9 cellular contexts compared by ENCODE assay signal in genomic region chr4:169659736-169660670, GRCh38. TPM values are rescaled to one million over a fixed set of nuclear protein-coding genes. Genes with fewer than 3 reads are reported as not detected.
DNase-seq lines count a peak whose midpoint lies in the region; ATAC-seq and TF ChIP-seq lines count a peak whose summit lies in the region.
"Had no signal": no experiment of that assay in that cellular context is flagged by ENCODE, and none has a peak within 500 bp of the region (broad histone marks: within the 10 kb centered on the region; RNA-seq: fewer than 3 reads in every experiment).

No MANE protein-coding gene starts in this region.

- H3K4me1 ChIP-seq in right lobe of liver, result peaks cover 0 to 25% (median 7%) of the 10 kb centered on the region in 4 donors

- peak; percentile 91 for DNase-seq in AG20443 (ENCODE audit: low spot score)
- peak; percentile 52 to 81 for DNase-seq in NCI-H524 (lab: John Stamatoyannopoulos, UW)
- DNase-seq in activated CD4-positive, alpha-beta T cell treated with anti-CD3 and anti-CD28 coated beads, Interleukin-2, amount 50 U/mL, for 48 hours, result peak; percentile 49 to 64
- DNase-seq in ecto neural progenitor cell (ENCODE audit: low spot score), result peak; percentile 60
- DNase-seq in right lobe of liver, result peak in 2 of 3 donors; percentile 41 to 55
- peak; percentile 33 to 81 for DNase-seq in stimulated activated CD4-positive, alpha-beta T cell treated with anti-CD3 and anti-CD28 coated beads, Interleukin-4, amount 100 ng/mL, for 4 hours

- peak overlapping the region; percentile 6 to 41 (median 28) for H3K4me3 ChIP-seq in right lobe of liver

- TF ChIP-seq POLR2A in GM19099 (IDR thresholded peaks at IDR 0.05; ENCODE audit: extremely low read depth, insufficient read length, low read depth), result peak; percentile 38
- TF ChIP-seq POLR2A in right lobe of liver (IDR thresholded peaks at IDR 0.05), result peak; percentile 21

- peak overlapping the region; percentile 53 to 84 (median 55) for H3K27ac ChIP-seq in right lobe of liver
- H3K27ac ChIP-seq: KMS-11 had no signal

- no peak for TF ChIP-seq CTCF in right lobe of liver (IDR thresholded peaks at IDR 0.05)

- ATAC-seq in HG03378 (IDR thresholded peaks at IDR 0.05; ENCODE audit: unreplicated experiment) (peak; percentile 97), right lobe of liver (peak; percentile 97 to 98 (median 98))

- WGBS in right lobe of liver (ENCODE audit: insufficient coverage, low coverage, low lambda C conversion rate, missing lambda C conversion rate), result 12% methylated on average over 14 of the region's 14 CpGs

- intact Hi-C loops in right lobe of liver (cut with DNase I), result no loop called here

- no peaks in the 10 kb centered on the region for H3K9me3 ChIP-seq in right lobe of liver

- H3K27me3 ChIP-seq in right lobe of liver, result no peaks in the 10 kb centered on the region

- H3K36me3 ChIP-seq in right lobe of liver, result no peaks in the 10 kb centered on the region

RNA-seq across cellular contexts. Expression of gene CLCN3, which starts 39.6 kb away (rescaled TPM):
- total RNA-seq in right lobe of liver, result 10 to 100 TPM; 17.0 to 29.4 (median 19.6) TPM

RNA-seq across cellular contexts. Expression of gene NEK1, which starts 47.6 kb away (rescaled TPM):
- 1 to 10 TPM; 4.1 to 5.2 (median 4.5) TPM for total RNA-seq in right lobe of liver

Comparison
In these comparisons a context has a peak if more than half of its experiments do, and no peak if none do; other contexts are left out.
1. Peak in every context shown above with its lines: DNase-seq, ATAC-seq, H3K4me3 ChIP-seq and H3K27ac ChIP-seq.